In the genomic region with DNA sequence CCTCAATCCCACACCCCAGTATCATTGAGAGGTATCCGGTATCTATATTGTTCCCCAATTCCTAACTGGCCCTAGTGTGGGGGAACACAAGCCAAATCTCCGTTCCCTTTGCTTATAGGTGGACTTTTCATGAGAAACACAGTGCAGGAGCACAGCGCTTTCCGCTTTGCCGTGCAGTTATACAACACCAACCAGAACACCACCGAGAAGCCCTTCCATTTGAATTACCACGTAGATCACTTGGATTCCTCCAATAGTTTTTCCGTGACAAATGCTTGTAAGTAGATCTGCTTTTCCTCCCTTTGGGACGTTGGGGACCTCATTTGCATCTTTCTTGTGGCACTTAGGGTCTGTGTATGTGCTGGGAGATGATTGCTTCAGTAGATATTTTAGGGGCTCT, we compare ENCODE assay signal across 2 cellular contexts.
TF ChIP-seq lines count a peak whose summit lies in the region.

No MANE protein-coding gene starts in this region.

TF ChIP-seq in A549, 52 proteins besides CTCF, POLR2A, EP300 and RAD21 (continued from another document):
- TF ChIP-seq, protein P1, sequence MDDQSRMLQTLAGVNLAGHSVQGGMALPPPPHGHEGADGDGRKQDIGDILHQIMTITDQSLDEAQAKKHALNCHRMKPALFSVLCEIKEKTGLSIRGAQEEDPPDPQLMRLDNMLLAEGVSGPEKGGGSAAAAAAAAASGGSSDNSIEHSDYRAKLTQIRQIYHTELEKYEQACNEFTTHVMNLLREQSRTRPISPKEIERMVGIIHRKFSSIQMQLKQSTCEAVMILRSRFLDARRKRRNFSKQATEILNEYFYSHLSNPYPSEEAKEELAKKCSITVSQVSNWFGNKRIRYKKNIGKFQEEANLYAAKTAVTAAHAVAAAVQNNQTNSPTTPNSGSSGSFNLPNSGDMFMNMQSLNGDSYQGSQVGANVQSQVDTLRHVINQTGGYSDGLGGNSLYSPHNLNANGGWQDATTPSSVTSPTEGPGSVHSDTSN (IDR thresholded peaks at IDR 0.05): no peak
- TF ChIP-seq FOSL2 (IDR thresholded peaks at IDR 0.05): no peak
- TF ChIP-seq FOSL2 (CRISPR knock-in tag; IDR thresholded peaks at IDR 0.05): no peak
- no peak for TF ChIP-seq ZFP36 (IDR thresholded peaks at IDR 0.05; ENCODE audit: borderline replicate concordance, partially characterized antibody)

TF ChIP-seq in neural cell, 6 proteins besides CTCF, POLR2A, EP300 and RAD21:
- TF ChIP-seq, protein P2, sequence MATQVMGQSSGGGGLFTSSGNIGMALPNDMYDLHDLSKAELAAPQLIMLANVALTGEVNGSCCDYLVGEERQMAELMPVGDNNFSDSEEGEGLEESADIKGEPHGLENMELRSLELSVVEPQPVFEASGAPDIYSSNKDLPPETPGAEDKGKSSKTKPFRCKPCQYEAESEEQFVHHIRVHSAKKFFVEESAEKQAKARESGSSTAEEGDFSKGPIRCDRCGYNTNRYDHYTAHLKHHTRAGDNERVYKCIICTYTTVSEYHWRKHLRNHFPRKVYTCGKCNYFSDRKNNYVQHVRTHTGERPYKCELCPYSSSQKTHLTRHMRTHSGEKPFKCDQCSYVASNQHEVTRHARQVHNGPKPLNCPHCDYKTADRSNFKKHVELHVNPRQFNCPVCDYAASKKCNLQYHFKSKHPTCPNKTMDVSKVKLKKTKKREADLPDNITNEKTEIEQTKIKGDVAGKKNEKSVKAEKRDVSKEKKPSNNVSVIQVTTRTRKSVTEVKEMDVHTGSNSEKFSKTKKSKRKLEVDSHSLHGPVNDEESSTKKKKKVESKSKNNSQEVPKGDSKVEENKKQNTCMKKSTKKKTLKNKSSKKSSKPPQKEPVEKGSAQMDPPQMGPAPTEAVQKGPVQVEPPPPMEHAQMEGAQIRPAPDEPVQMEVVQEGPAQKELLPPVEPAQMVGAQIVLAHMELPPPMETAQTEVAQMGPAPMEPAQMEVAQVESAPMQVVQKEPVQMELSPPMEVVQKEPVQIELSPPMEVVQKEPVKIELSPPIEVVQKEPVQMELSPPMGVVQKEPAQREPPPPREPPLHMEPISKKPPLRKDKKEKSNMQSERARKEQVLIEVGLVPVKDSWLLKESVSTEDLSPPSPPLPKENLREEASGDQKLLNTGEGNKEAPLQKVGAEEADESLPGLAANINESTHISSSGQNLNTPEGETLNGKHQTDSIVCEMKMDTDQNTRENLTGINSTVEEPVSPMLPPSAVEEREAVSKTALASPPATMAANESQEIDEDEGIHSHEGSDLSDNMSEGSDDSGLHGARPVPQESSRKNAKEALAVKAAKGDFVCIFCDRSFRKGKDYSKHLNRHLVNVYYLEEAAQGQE (IDR thresholded peaks at IDR 0.05; ENCODE audit: borderline replicate concordance): no peak
- TF ChIP-seq MXI1 (conservative IDR thresholded peaks at IDR 0.05; ENCODE audit: poor library complexity, severe bottlenecking) (no peak), TAF1 (IDR thresholded peaks at IDR 0.05; ENCODE audit: low read depth) (no peak), EZH2 (IDR thresholded peaks at IDR 0.05; ENCODE audit: borderline replicate concordance, insufficient read depth, low read length, poor library complexity, severe bottlenecking) (no peak), SMC3 (conservative IDR thresholded peaks at IDR 0.05; ENCODE audit: poor library complexity) (no peak), POLR2AphosphoS5 (IDR thresholded peaks at IDR 0.05) (no peak)
